24 cellular contexts compared by ENCODE assay signal in the genomic region with DNA sequence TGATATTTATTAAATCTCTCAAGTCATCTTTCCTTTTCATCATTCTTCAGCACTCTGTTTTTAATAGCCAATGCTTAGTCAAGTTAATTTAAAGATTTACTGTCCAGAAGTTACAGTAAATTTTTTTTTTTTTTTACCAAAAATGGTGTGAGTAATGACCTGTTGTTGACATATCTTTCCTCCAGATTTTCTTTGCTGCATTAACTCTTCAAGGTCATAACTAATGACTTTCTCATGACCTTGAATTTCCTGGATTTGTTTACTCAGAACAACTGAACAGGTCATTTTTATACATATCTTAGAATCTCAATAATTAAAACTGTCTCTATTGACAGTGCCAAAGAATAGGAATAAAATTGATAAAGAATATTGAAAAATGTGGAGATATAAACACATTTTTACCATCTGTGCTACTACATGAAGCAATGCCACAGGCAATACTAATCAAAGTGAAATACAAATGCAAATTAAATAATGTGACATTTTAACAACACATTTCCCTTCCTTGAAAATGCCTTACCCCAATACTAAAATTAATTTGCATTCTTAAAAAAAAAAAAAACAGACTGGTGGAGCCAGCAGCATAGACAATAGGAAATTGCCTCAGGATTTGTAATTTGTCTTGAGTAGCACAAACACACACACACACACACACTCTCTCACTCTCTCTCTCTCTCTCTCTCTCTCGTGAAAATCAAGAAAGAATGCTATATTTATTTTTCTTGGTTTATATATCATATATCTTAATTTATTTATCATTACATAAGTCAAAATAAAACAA. TPM values are rescaled to one million over a fixed set of nuclear protein-coding genes. Genes with fewer than 3 reads are reported as not detected.
A peak's percentile ranks its signal among the peaks of the same experiment; 100 is the strongest.
DNase-seq lines count a peak whose midpoint lies in the region; ATAC-seq and TF ChIP-seq lines count a peak whose summit lies in the region.
"Had no signal": no experiment of that assay in that cellular context is flagged by ENCODE, and none has a peak within 500 bp of the region (broad histone marks: within the 10 kb centered on the region; RNA-seq: fewer than 3 reads in every experiment).

No MANE protein-coding gene starts in this region.

- H3K4me1 Mint-ChIP-seq in T-helper 2 cell treated with Interferon-gamma antibody and Interleukin-4, amounts not matched to agents 5 μg/mL and 100 μg/mL, for 36 hours (ENCODE audit: low read depth): peaks cover 34% of the 10 kb centered on the region

- H3K27me3 Mint-ChIP-seq in T-helper 2 cell treated with Interferon-gamma antibody and Interleukin-4, amounts not matched to agents 5 μg/mL and 100 μg/mL, for 36 hours (ENCODE audit: low read depth): peaks cover 5% of the 10 kb centered on the region
- H3K27me3 Mint-ChIP-seq: activated CD4-positive, alpha-beta T cell treated with anti-CD3 and anti-CD28 coated beads, Interleukin-2, amount 10 ng/mL, durations not matched to agents 24 days and 14 days; central memory CD8-positive, alpha-beta T cell; IgD-negative memory B cell; memory B cell had no signal

- peak overlapping the region; percentile 36 for H3K9ac ChIP-seq in SK-N-MC (ENCODE audit: insufficient read length)
- H3K9ac ChIP-seq: BLaER1 had no signal

- H3K4me1 ChIP-seq in foreskin keratinocyte: peaks cover 25% of the 10 kb centered on the region

- peaks cover 6% of the 10 kb centered on the region for H3K9me3 Mint-ChIP-seq in T-helper 2 cell treated with Interferon-gamma antibody and Interleukin-4, amounts not matched to agents 5 μg/mL and 100 μg/mL, for 36 hours
- H3K9me3 Mint-ChIP-seq: activated CD4-positive, alpha-beta T cell treated with anti-CD3 and anti-CD28 coated beads, Interleukin-2, amount 10 ng/mL, durations not matched to agents 24 days and 14 days; activated naive CD4-positive, alpha-beta T cell treated with anti-CD3 and anti-CD28 coated beads, Interleukin-2, amount 50 U/mL, for 72 hours; central memory CD8-positive, alpha-beta T cell; IgD-negative memory B cell had no signal

- H3K4me3 Mint-ChIP-seq in T-helper 2 cell treated with Interferon-gamma antibody and Interleukin-4, amounts not matched to agents 5 μg/mL and 100 μg/mL, for 36 hours: peak overlapping the region; percentile 56
- H3K4me3 Mint-ChIP-seq: activated CD4-positive, alpha-beta T cell treated with anti-CD3 and anti-CD28 coated beads, Interleukin-2, amount 10 ng/mL, durations not matched to agents 24 days and 14 days; central memory CD8-positive, alpha-beta T cell; IgD-negative memory B cell; memory B cell had no signal

- H3K4me3 ChIP-seq in SK-N-MC: peak overlapping the region; percentile 64
- H3K4me3 ChIP-seq: ascending aorta, BLaER1 had no signal

- no peak for DNase-seq in T-helper 2 cell treated with Interferon-gamma antibody and Interleukin-4, amounts not matched to agents 5 μg/mL and 100 μg/mL, for 36 hours (ENCODE audit: low spot score)
- DNase-seq in T-helper 2 cell (no peak), SK-N-MC (ENCODE audit: low read depth, low spot score) (no peak), foreskin keratinocyte (no peak), DMS153 (lab: John Stamatoyannopoulos, UW) (no peak), Ammon's horn (ENCODE audit: low spot score) (no peak)
- no peak for DNase-seq in activated CD4-positive, alpha-beta T cell treated with anti-CD3 and anti-CD28 coated beads, Interleukin-2, amount 50 U/mL, for 1 hour
- DNase-seq: NCI-H1930; NCI-H446 treated with DMSO at 0.1 percent for 48 hours; occipital lobe; SIG-M5; stimulated activated naive CD8-positive, alpha-beta T cell treated with anti-CD3 and anti-CD28 coated beads, Interleukin-15, Interleukin-2, amounts not matched to agents 100 U/mL and 50 U/mL, for 24 hours had no signal

- H3K27ac Mint-ChIP-seq in T-helper 2 cell treated with Interferon-gamma antibody and Interleukin-4, amounts not matched to agents 5 μg/mL and 100 μg/mL, for 36 hours: peak overlapping the region; percentile 73
- H3K27ac Mint-ChIP-seq: activated CD4-positive, alpha-beta T cell treated with anti-CD3 and anti-CD28 coated beads, Interleukin-2, amount 10 ng/mL, durations not matched to agents 24 days and 14 days; activated naive CD4-positive, alpha-beta T cell treated with anti-CD3 and anti-CD28 coated beads, Interleukin-2, amount 50 U/mL, for 72 hours; IgD-negative memory B cell; memory B cell had no signal

- TF ChIP-seq CTCF in foreskin keratinocyte (conservative IDR thresholded peaks at IDR 0.05): no peak

- H3K36me3 ChIP-seq in SK-N-MC (ENCODE audit: insufficient read depth, low read length): no peaks in the 10 kb centered on the region
- H3K36me3 ChIP-seq: ascending aorta, BLaER1 had no signal

- H3K27ac ChIP-seq in SK-N-MC: peak overlapping the region; percentile 90
- H3K27ac ChIP-seq in foreskin keratinocyte: no peak overlapping the region
- H3K27ac ChIP-seq: 22Rv1, ascending aorta, BLaER1 had no signal

- no peaks in the 10 kb centered on the region for H3K27me3 ChIP-seq in foreskin keratinocyte
- H3K27me3 ChIP-seq: ascending aorta, BLaER1 had no signal

- peaks cover 7% of the 10 kb centered on the region for H3K36me3 Mint-ChIP-seq in T-helper 2 cell treated with Interferon-gamma antibody and Interleukin-4, amounts not matched to agents 5 μg/mL and 100 μg/mL, for 36 hours (ENCODE audit: low read depth)
- H3K36me3 Mint-ChIP-seq: activated naive CD4-positive, alpha-beta T cell treated with anti-CD3 and anti-CD28 coated beads, Interleukin-2, amount 50 U/mL, for 72 hours had no signal

- ATAC-seq in foreskin keratinocyte (peak; percentile 41), GM19452 (IDR thresholded peaks at IDR 0.05; ENCODE audit: unreplicated experiment) (no peak)

- H3K9me3 ChIP-seq in SK-N-MC (ENCODE audit: low read depth, low read length): no peaks in the 10 kb centered on the region
- H3K9me3 ChIP-seq: ascending aorta had no signal

RNA-seq across cellular contexts. Expression of a gene that starts 22.6 kb away (rescaled TPM):
- total RNA-seq in foreskin keratinocyte: not detected in 2 replicates
- polyA plus RNA-seq in foreskin keratinocyte: not detected in 2 replicates
- total RNA-seq: activated CD4-positive, alpha-beta T cell treated with anti-CD3 and anti-CD28 coated beads, Interleukin-2, amount 10 ng/mL, durations not matched to agents 24 days and 14 days; activated naive CD4-positive, alpha-beta T cell treated with anti-CD3 and anti-CD28 coated beads, Interleukin-2, amount 50 U/mL, for 72 hours; Daoy; H1; myocyte had no signal
- polyA plus RNA-seq: H1, IgD-negative memory B cell had no signal
